34 cellular contexts compared by ENCODE assay signal in genomic region chr6:29232725-29233124, GRCh38.
"Had no signal": no experiment of that assay in that cellular context is flagged by ENCODE, and none has a peak within 500 bp of the region (broad histone marks: within the 10 kb centered on the region; RNA-seq: fewer than 3 reads in every experiment).

No MANE protein-coding gene starts in this region.

- H3K36me3 ChIP-seq: adrenal gland, breast epithelium, cardiac muscle cell, colonic mucosa, WERI-Rb-1 had no signal

- H3K4me3 ChIP-seq: adrenal gland, breast epithelium, cardiac muscle cell, colonic mucosa had no signal

- FAIRE-seq: endometrium, frontal cortex had no signal

- H3K27ac Mint-ChIP-seq: activated CD4-positive, alpha-beta memory T cell treated with anti-CD3 and anti-CD28 coated beads for 36 hours; activated CD4-positive, alpha-beta T cell treated with anti-CD3 and anti-CD28 coated beads for 36 hours; activated CD4-positive, alpha-beta T cell treated with anti-CD3 and anti-CD28 coated beads, Interleukin-2, amount 10 ng/mL, durations not matched to agents 24 days and 14 days; activated CD8-positive, alpha-beta memory T cell treated with anti-CD3 and anti-CD28 coated beads, Interleukin-2, amount 10 ng/mL, durations not matched to agents 7 days and 5 days; activated CD8-positive, alpha-beta T cell treated with anti-CD3 and anti-CD28 coated beads, Interleukin-2, amount 10 ng/mL, durations not matched to agents 7 days and 5 days; activated naive CD4-positive, alpha-beta T cell treated with anti-CD3 and anti-CD28 coated beads for 36 hours; activated naive CD4-positive, alpha-beta T cell treated with anti-CD3 and anti-CD28 coated beads, Interleukin-2, amount 50 U/mL, for 24 hours; activated naive CD8-positive, alpha-beta T cell treated with anti-CD3 and anti-CD28 coated beads for 36 hours; activated naive CD8-positive, alpha-beta T cell treated with anti-CD3 and anti-CD28 coated beads, Interleukin-2, amount 50 U/mL, for 24 hours; activated T-helper 1 cell treated with anti-CD3 and anti-CD28 coated beads, Interleukin-12 subunit alpha, Interleukin-12 subunit beta, Interleukin-2, Interleukin-4 antibody, amounts not matched to agents 30 ng/mL and 10 ng/mL and 1 ng/mL, durations not matched to agents 14 hours and 24 hours and 36 hours; activated T-helper 2 cell treated with anti-CD3 and anti-CD28 coated beads, Interferon-gamma antibody, Interleukin-2, Interleukin-4, amounts not matched to agents 10 μg/mL and 5 μg/mL and 100 μg/mL, durations not matched to agents 14 hours and 24 hours and 36 hours; brain had no signal

- ATAC-seq: activated CD4-positive, alpha-beta T cell treated with anti-CD3 and anti-CD28 coated beads for 36 hours; activated CD8-positive, alpha-beta memory T cell treated with anti-CD3 and anti-CD28 coated beads, Interleukin-2, amount 10 ng/mL, durations not matched to agents 7 days and 5 days; activated CD8-positive, alpha-beta T cell treated with anti-CD3 and anti-CD28 coated beads, Interleukin-2, amount 10 ng/mL, durations not matched to agents 7 days and 5 days; activated naive CD8-positive, alpha-beta T cell treated with anti-CD3 and anti-CD28 coated beads, Interleukin-2, amount 50 U/mL, for 24 hours; esophagus mucosa had no signal

- H3K4me1 Mint-ChIP-seq: activated CD4-positive, alpha-beta T cell treated with anti-CD3 and anti-CD28 coated beads, Interleukin-2, amount 10 ng/mL, durations not matched to agents 24 days and 14 days; activated CD8-positive, alpha-beta memory T cell treated with anti-CD3 and anti-CD28 coated beads, Interleukin-2, amount 10 ng/mL, durations not matched to agents 7 days and 5 days; activated naive CD4-positive, alpha-beta T cell treated with anti-CD3 and anti-CD28 coated beads, Interleukin-2, amount 50 U/mL, for 24 hours; activated naive CD8-positive, alpha-beta T cell treated with anti-CD3 and anti-CD28 coated beads for 36 hours; activated naive CD8-positive, alpha-beta T cell treated with anti-CD3 and anti-CD28 coated beads, Interleukin-2, amount 50 U/mL, for 24 hours; brain had no signal

- H3K4me3 Mint-ChIP-seq: activated CD4-positive, alpha-beta memory T cell treated with anti-CD3 and anti-CD28 coated beads for 36 hours; activated CD4-positive, alpha-beta T cell treated with anti-CD3 and anti-CD28 coated beads for 36 hours; activated CD4-positive, alpha-beta T cell treated with anti-CD3 and anti-CD28 coated beads, Interleukin-2, amount 10 ng/mL, durations not matched to agents 24 days and 14 days; activated CD8-positive, alpha-beta memory T cell treated with anti-CD3 and anti-CD28 coated beads, Interleukin-2, amount 10 ng/mL, durations not matched to agents 7 days and 5 days; activated CD8-positive, alpha-beta T cell treated with anti-CD3 and anti-CD28 coated beads, Interleukin-2, amount 10 ng/mL, durations not matched to agents 7 days and 5 days; activated naive CD4-positive, alpha-beta T cell treated with anti-CD3 and anti-CD28 coated beads for 36 hours; activated naive CD4-positive, alpha-beta T cell treated with anti-CD3 and anti-CD28 coated beads, Interleukin-2, amount 50 U/mL, for 24 hours; activated naive CD8-positive, alpha-beta T cell treated with anti-CD3 and anti-CD28 coated beads for 36 hours; activated naive CD8-positive, alpha-beta T cell treated with anti-CD3 and anti-CD28 coated beads, Interleukin-2, amount 50 U/mL, for 24 hours; activated T-helper 1 cell treated with anti-CD3 and anti-CD28 coated beads, Interleukin-12 subunit alpha, Interleukin-12 subunit beta, Interleukin-2, Interleukin-4 antibody, amounts not matched to agents 30 ng/mL and 10 ng/mL and 1 ng/mL, durations not matched to agents 14 hours and 24 hours and 36 hours; brain had no signal

- H3K9me3 ChIP-seq: adrenal gland, breast epithelium, colonic mucosa had no signal

- H3K4me1 ChIP-seq: adrenal gland, breast epithelium, colonic mucosa had no signal

- H3K27me3 ChIP-seq: adrenal gland, breast epithelium, cardiac muscle cell, colonic mucosa had no signal

- H3K27ac ChIP-seq: adrenal gland, breast epithelium, cardiac muscle cell, colonic mucosa, WERI-Rb-1 had no signal

- DNase-seq: activated CD4-positive, alpha-beta memory T cell treated with anti-CD3 and anti-CD28 coated beads for 36 hours; activated CD4-positive, alpha-beta T cell treated with anti-CD3 and anti-CD28 coated beads for 36 hours; activated CD4-positive, alpha-beta T cell treated with anti-CD3 and anti-CD28 coated beads, Interleukin-2, amount 10 ng/mL, durations not matched to agents 24 days and 14 days; activated CD4-positive, CD25-positive, alpha-beta regulatory T cell; activated CD4-positive, CD25-positive, alpha-beta regulatory T cell treated with anti-CD3 and anti-CD28 coated beads, Interleukin-2, amount 50 U/mL, for 72 hours; activated CD8-positive, alpha-beta memory T cell treated with anti-CD3 and anti-CD28 coated beads, Interleukin-2, amount 10 ng/mL, durations not matched to agents 7 days and 5 days; activated CD8-positive, alpha-beta memory T cell treated with anti-CD3 and anti-CD28 coated beads, Interleukin-2, amount 50 U/mL, for 4 hours; activated CD8-positive, alpha-beta T cell treated with anti-CD3 and anti-CD28 coated beads, Interleukin-2, amount 10 ng/mL, durations not matched to agents 7 days and 5 days; activated effector memory CD4-positive, alpha-beta T cell treated with anti-CD3 and anti-CD28 coated beads, Interleukin-2, amount 50 U/mL, for 16 hours; activated naive CD4-positive, alpha-beta T cell treated with anti-CD3 and anti-CD28 coated beads for 36 hours; activated naive CD8-positive, alpha-beta T cell treated with anti-CD3 and anti-CD28 coated beads for 36 hours; activated naive CD8-positive, alpha-beta T cell treated with anti-CD3 and anti-CD28 coated beads, Interleukin-2, amount 50 U/mL, for 24 hours; activated T-cell treated with anti-CD3 and anti-CD28 coated beads, Interleukin-2, amount 50 U/mL, for 1 hour; activated T-cell treated with anti-CD3 and anti-CD28 coated beads, Interleukin-2, amount 50 U/mL, for 48 hours; adrenal gland; amygdala; aorta; central memory CD4-positive, alpha-beta T cell; cerebellar nuclear complex; colonic mucosa; effector CD8-positive, alpha-beta T cell; foreskin fibroblast; head of caudate nucleus; T-helper 2 cell; WERI-Rb-1 had no signal

- H3K9me3 Mint-ChIP-seq: activated CD4-positive, alpha-beta memory T cell treated with anti-CD3 and anti-CD28 coated beads for 36 hours; activated CD4-positive, alpha-beta T cell treated with anti-CD3 and anti-CD28 coated beads, Interleukin-2, amount 10 ng/mL, durations not matched to agents 24 days and 14 days; activated naive CD4-positive, alpha-beta T cell treated with anti-CD3 and anti-CD28 coated beads for 36 hours; activated naive CD4-positive, alpha-beta T cell treated with anti-CD3 and anti-CD28 coated beads, Interleukin-2, amount 50 U/mL, for 24 hours; activated naive CD8-positive, alpha-beta T cell treated with anti-CD3 and anti-CD28 coated beads for 36 hours; activated naive CD8-positive, alpha-beta T cell treated with anti-CD3 and anti-CD28 coated beads, Interleukin-2, amount 50 U/mL, for 24 hours; activated T-helper 1 cell treated with anti-CD3 and anti-CD28 coated beads, Interleukin-12 subunit alpha, Interleukin-12 subunit beta, Interleukin-2, Interleukin-4 antibody, amounts not matched to agents 30 ng/mL and 10 ng/mL and 1 ng/mL, durations not matched to agents 14 hours and 24 hours and 36 hours; activated T-helper 2 cell treated with anti-CD3 and anti-CD28 coated beads, Interferon-gamma antibody, Interleukin-2, Interleukin-4, amounts not matched to agents 10 μg/mL and 5 μg/mL and 100 μg/mL, durations not matched to agents 14 hours and 24 hours and 36 hours; brain had no signal

- H3K36me3 Mint-ChIP-seq: activated CD4-positive, alpha-beta memory T cell treated with anti-CD3 and anti-CD28 coated beads for 36 hours; activated CD8-positive, alpha-beta memory T cell treated with anti-CD3 and anti-CD28 coated beads, Interleukin-2, amount 10 ng/mL, durations not matched to agents 7 days and 5 days; activated naive CD4-positive, alpha-beta T cell treated with anti-CD3 and anti-CD28 coated beads, Interleukin-2, amount 50 U/mL, for 24 hours; activated naive CD8-positive, alpha-beta T cell treated with anti-CD3 and anti-CD28 coated beads for 36 hours; brain had no signal
